22 cellular contexts compared by ENCODE assay signal in genomic region chr13:70844391-70845108, GRCh38.
"Had no signal": no experiment of that assay in that cellular context is flagged by ENCODE, and none has a peak within 500 bp of the region (broad histone marks: within the 10 kb centered on the region; RNA-seq: fewer than 3 reads in every experiment).

No MANE protein-coding gene starts in this region.

- H3K4me1 ChIP-seq: gastrocnemius medialis, psoas muscle, sigmoid colon, tibial nerve had no signal

- H3K9me3 ChIP-seq: gastrocnemius medialis, ovary, psoas muscle, sigmoid colon had no signal

- H3K36me3 ChIP-seq: gastrocnemius medialis, ovary, sigmoid colon, tibial nerve had no signal

- ATAC-seq: activated CD8-positive, alpha-beta memory T cell treated with anti-CD3 and anti-CD28 coated beads, Interleukin-2, amount 10 ng/mL, durations not matched to agents 7 days and 5 days; activated CD8-positive, alpha-beta T cell treated with anti-CD3 and anti-CD28 coated beads, Interleukin-2, amount 10 ng/mL, durations not matched to agents 7 days and 5 days; activated naive CD8-positive, alpha-beta T cell treated with anti-CD3 and anti-CD28 coated beads, Interleukin-2, amount 50 U/mL, for 24 hours; gastrocnemius medialis; left ventricle myocardium superior; psoas muscle had no signal

- H3K27ac ChIP-seq: epithelial cell of prostate, gastrocnemius medialis, ovary, psoas muscle, sigmoid colon, tibial nerve had no signal

- DNase-seq: activated CD4-positive, alpha-beta T cell treated with anti-CD3 and anti-CD28 coated beads for 1 hour; activated CD8-positive, alpha-beta memory T cell treated with anti-CD3 and anti-CD28 coated beads, Interleukin-2, amount 10 ng/mL, durations not matched to agents 7 days and 5 days; activated CD8-positive, alpha-beta T cell treated with anti-CD3 and anti-CD28 coated beads, Interleukin-2, amount 10 ng/mL, durations not matched to agents 7 days and 5 days; activated naive CD8-positive, alpha-beta T cell treated with anti-CD3 and anti-CD28 coated beads, Interleukin-2, amount 50 U/mL, for 24 hours; activated T-cell treated with anti-CD3 and anti-CD28 coated beads, Interleukin-2, amount 50 U/mL, for 48 hours; amygdala; caudate nucleus; effector CD8-positive, alpha-beta T cell; gastrocnemius medialis; glutamatergic neuron; left ventricle myocardium superior; ovary; psoas muscle; sigmoid colon; stimulated activated CD4-positive, alpha-beta T cell treated with anti-CD3 and anti-CD28 coated beads, Interleukin-1b, Interleukin-23, amount 100 ng/mL, for 48 hours; stimulated activated CD4-positive, alpha-beta T cell treated with anti-CD3 and anti-CD28 coated beads, Interleukin-4, amount 100 ng/mL, for 4 hours; stimulated activated CD8-positive, alpha-beta memory T cell treated with anti-CD3 and anti-CD28 coated beads, Interleukin-4, amount 100 ng/mL, for 48 hours; stimulated activated naive CD4-positive, alpha-beta T cell; T-helper 9 cell had no signal

- H3K4me3 ChIP-seq: gastrocnemius medialis, ovary, psoas muscle, sigmoid colon, smooth muscle cell, tibial nerve had no signal

- H3K27me3 ChIP-seq: gastrocnemius medialis, ovary, sigmoid colon, tibial nerve had no signal

- H3K4me2 ChIP-seq: smooth muscle cell had no signal
